1 cellular context compared by ENCODE assay signal in genomic region chr10:5555031-5555510, GRCh38.
TF ChIP-seq lines count a peak whose summit lies in the region.

No MANE protein-coding gene starts in this region.

TF ChIP-seq in HepG2, 621 proteins besides CTCF, POLR2A, EP300 and RAD21:
- peak; percentile 15; the same call in 1 of the 2 replicates for TF ChIP-seq BRD4 (CRISPR knock-in tag; IDR thresholded peaks at IDR 0.05)
- no peak for TF ChIP-seq PHB2 (IDR thresholded peaks at IDR 0.05; ENCODE audit: partially characterized antibody)
